ENCODE assay signal across 23 cellular contexts in genomic region chr1:155678027-155678426, GRCh38. TPM values are rescaled to one million over a fixed set of nuclear protein-coding genes. Genes with fewer than 3 reads are reported as not detected.
DNase-seq lines count a peak whose midpoint lies in the region; ATAC-seq and TF ChIP-seq lines count a peak whose summit lies in the region.
"Had no signal": no experiment of that assay in that cellular context is flagged by ENCODE, and none has a peak within 500 bp of the region (broad histone marks: within the 10 kb centered on the region; RNA-seq: fewer than 3 reads in every experiment).

No MANE protein-coding gene starts in this region.

- TF ChIP-seq EP300 in gastroesophageal sphincter (IDR thresholded peaks at IDR 0.05) = no peak

- ATAC-seq in RWPE2 (ENCODE audit: low read depth) = peak; percentile 54
- ATAC-seq in esophagus mucosa = peak; percentile 74
- ATAC-seq in gastroesophageal sphincter = no peak

- TF ChIP-seq POLR2A in gastroesophageal sphincter (IDR thresholded peaks at IDR 0.05) = no peak

- no peak overlapping the region for H3K27ac ChIP-seq in RWPE2 (ENCODE audit: poor library complexity, severe bottlenecking)
- H3K27ac ChIP-seq in WERI-Rb-1 = no peak overlapping the region
- H3K27ac ChIP-seq in gastroesophageal sphincter = no peak overlapping the region
- H3K27ac ChIP-seq: BLaER1, KMS-11, PC-9 had no signal

- intact Hi-C loops in posterior cingulate gyrus (cut with DNase I) = no loop called here

- peak; percentile 77 for DNase-seq in DMS53 (lab: John Stamatoyannopoulos, UW)
- peak; percentile 8 for DNase-seq in HT-29 (ENCODE audit: low spot score)
- no peak for DNase-seq in RWPE2 (ENCODE audit: low spot score)
- no peak for DNase-seq in WERI-Rb-1
- no peak for DNase-seq in posterior cingulate gyrus
- DNase-seq in NCI-H2227 (lab: John Stamatoyannopoulos, UW; ENCODE audit: unreplicated experiment) = no peak
- DNase-seq: CD4-positive, CD25-positive, alpha-beta regulatory T cell; GOT3; NCI-H1092; NCI-H1417 treated with DMSO at 0.1 percent for 48 hours; NCI-H187; NCI-H2081 treated with DMSO at 0.1 percent for 48 hours; NCI-H2171 treated with DMSO at 0.1 percent for 48 hours; NCI-H524 treated with DMSO at 0.1 percent for 48 hours; NCI-H82; NK-92 treated with Interleukin-12 subunit alpha and Interleukin-12 subunit beta, amount 100 ng/mL, for 24 hours; SHP77 had no signal

- WGBS in gastroesophageal sphincter (ENCODE audit: low coverage in 1 of 2), 2 donors = 78 to 88% methylated on average over 4 of the region's 4 CpGs

- no peaks in the 10 kb centered on the region for H3K4me1 ChIP-seq in RWPE2 (ENCODE audit: insufficient read depth, poor library complexity, severe bottlenecking)
- peaks cover 0 to 22% (median 3%) of the 10 kb centered on the region in 3 donors for H3K4me1 ChIP-seq in gastroesophageal sphincter
- H3K4me1 ChIP-seq: BLaER1, HAP-1 had no signal

- H3K9me3 ChIP-seq in RWPE2 (ENCODE audit: severe bottlenecking) (no peaks in the 10 kb centered on the region), WERI-Rb-1 (ENCODE audit: severe bottlenecking) (no peaks in the 10 kb centered on the region), gastroesophageal sphincter (no peaks in the 10 kb centered on the region)
- H3K9me3 ChIP-seq: BLaER1, HAP-1 had no signal

- H3K4me3 ChIP-seq in RWPE2 (ENCODE audit: severe bottlenecking) (no peak overlapping the region), WERI-Rb-1 (ENCODE audit: low read depth, low read length) (no peak overlapping the region), gastroesophageal sphincter (no peak overlapping the region)
- H3K4me3 ChIP-seq: BLaER1, HAP-1, PC-9 had no signal

- H3K36me3 ChIP-seq in RWPE2 (ENCODE audit: low read depth) (peaks cover 71% of the 10 kb centered on the region), WERI-Rb-1 (peaks cover 85% of the 10 kb centered on the region), gastroesophageal sphincter (peaks cover 16 to 76% of the 10 kb centered on the region in 2 donors)

- TF ChIP-seq CTCF in RWPE2 (IDR thresholded peaks at IDR 0.05; ENCODE audit: poor library complexity, severe bottlenecking) (no peak), WERI-Rb-1 (IDR thresholded peaks at IDR 0.05; ENCODE audit: low read depth, low read length) (no peak), gastroesophageal sphincter (IDR thresholded peaks at IDR 0.05) (no peak)

- H3K27me3 ChIP-seq in RWPE2 (ENCODE audit: insufficient read depth, poor library complexity, severe bottlenecking) = no peaks in the 10 kb centered on the region
- H3K27me3 ChIP-seq in WERI-Rb-1 (ENCODE audit: insufficient read depth, low read depth, severe bottlenecking) = no peaks in the 10 kb centered on the region
- H3K27me3 ChIP-seq in gastroesophageal sphincter = no peaks in the 10 kb centered on the region
- H3K27me3 ChIP-seq: BLaER1 had no signal

RNA-seq across cellular contexts. Expression of gene YY1AP1, which starts 10.5 kb away (rescaled TPM):
- total RNA-seq in HT-29 (2014; rRNA removed; shearing (Covaris generic)) = 24.6 and 24.8 TPM in 2 replicates
- total RNA-seq in esophagus mucosa = 40.3 TPM
- 100 to 1,000 TPM in 3 of 4 donors, 10 to 100 TPM in 1; 77.4 to 181 (median 152) TPM for total RNA-seq in gastroesophageal sphincter

RNA-seq across cellular contexts. Expression of gene DAP3, which starts 10.9 kb away (rescaled TPM):
- 58.5 and 77.3 TPM in 2 replicates for total RNA-seq in HT-29 (2014; rRNA removed; shearing (Covaris generic))
- total RNA-seq in esophagus mucosa = 69.7 TPM
- total RNA-seq in gastroesophageal sphincter = 100 to 1,000 TPM in 3 of 4 donors, 10 to 100 TPM in 1; 81.4 to 115 (median 107) TPM

Comparison
In these comparisons a context has a peak if more than half of its experiments do, and no peak if none do; other contexts are left out.
1. DNase-seq: peak in DMS53 (single experiment) and HT-29 (single experiment); none in RWPE2 (single experiment), WERI-Rb-1 (single experiment), posterior cingulate gyrus (0 of 10) and NCI-H2227 (single experiment).